ENCODE assay signal across 1 cellular context in the genomic region with DNA sequence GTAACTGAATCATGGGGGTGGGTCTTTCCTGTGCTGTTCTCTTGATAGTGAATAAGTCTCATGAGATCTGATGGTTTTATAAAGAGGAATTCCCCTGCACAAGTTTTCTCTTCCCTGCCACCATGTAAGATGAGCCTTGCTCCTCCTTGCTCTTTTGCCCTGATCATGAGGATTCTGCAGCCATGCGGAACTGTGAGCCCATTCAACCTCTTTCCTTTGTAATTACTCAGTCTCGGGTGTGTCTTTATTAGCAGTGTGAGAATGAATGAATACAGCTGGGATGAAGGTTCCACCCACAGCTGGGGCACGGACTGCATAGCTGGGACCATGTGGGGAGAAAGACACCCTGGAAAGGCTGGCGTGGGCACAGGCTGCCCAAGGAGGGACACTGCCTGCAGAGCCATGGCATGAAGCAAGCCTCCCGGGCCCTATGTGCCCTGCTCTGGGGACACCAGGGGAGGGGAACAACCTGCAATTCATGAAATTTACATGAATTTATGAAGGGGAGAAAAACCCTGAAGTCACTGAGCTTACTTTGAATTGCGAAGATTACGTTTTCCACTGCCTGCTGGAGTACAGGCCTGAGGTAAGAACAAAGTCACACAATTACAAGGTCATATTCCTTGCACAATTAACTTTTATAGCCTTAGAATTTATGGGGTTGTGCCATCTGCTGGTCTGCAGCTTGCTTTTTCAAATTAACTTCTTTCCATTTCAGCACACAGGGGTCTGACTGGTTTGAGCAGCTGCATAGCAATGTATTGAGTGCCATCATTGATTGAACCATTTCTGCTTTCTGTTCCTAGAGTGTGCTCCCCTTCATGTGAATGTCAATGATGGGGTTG.
TF ChIP-seq lines count a peak whose summit lies in the region.

No MANE protein-coding gene starts in this region.

TF ChIP-seq in K562, 482 proteins besides CTCF, POLR2A, EP300 and RAD21:
- TF ChIP-seq NCOR1 (IDR thresholded peaks at IDR 0.05) (no peak), CCAR2 (IDR thresholded peaks at IDR 0.05; ENCODE audit: low read depth, low read length) (no peak), ZNF282 (CRISPR knock-in tag; IDR thresholded peaks at IDR 0.05) (no peak), TAF7 (tag; IDR thresholded peaks at IDR 0.05) (no peak), E2F3 (CRISPR knock-in tag; IDR thresholded peaks at IDR 0.05) (no peak), RBM15 (IDR thresholded peaks at IDR 0.05; ENCODE audit: insufficient read depth, low read length) (no peak), RCOR1 (IDR thresholded peaks at IDR 0.05; ENCODE audit: borderline replicate concordance in 1 of 2, low read depth in 2 of 2, low read length in 2 of 2) (no peak), ZNF263 (CRISPR knock-in tag; IDR thresholded peaks at IDR 0.05; ENCODE audit: borderline replicate concordance) (no peak)
- TF ChIP-seq, protein P1, sequence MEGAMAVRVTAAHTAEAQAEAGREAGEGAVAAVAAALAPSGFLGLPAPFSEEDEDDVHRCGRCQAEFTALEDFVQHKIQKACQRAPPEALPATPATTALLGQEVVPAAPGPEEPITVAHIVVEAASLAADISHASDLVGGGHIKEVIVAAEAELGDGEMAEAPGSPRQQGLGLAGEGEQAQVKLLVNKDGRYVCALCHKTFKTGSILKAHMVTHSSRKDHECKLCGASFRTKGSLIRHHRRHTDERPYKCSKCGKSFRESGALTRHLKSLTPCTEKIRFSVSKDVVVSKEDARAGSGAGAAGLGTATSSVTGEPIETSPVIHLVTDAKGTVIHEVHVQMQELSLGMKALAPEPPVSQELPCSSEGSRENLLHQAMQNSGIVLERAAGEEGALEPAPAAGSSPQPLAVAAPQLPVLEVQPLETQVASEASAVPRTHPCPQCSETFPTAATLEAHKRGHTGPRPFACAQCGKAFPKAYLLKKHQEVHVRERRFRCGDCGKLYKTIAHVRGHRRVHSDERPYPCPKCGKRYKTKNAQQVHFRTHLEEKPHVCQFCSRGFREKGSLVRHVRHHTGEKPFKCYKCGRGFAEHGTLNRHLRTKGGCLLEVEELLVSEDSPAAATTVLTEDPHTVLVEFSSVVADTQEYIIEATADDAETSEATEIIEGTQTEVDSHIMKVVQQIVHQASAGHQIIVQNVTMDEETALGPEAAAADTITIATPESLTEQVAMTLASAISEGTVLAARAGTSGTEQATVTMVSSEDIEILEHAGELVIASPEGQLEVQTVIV (CRISPR knock-in tag; IDR thresholded peaks at IDR 0.05; ENCODE audit: borderline replicate concordance): no peak
- TF ChIP-seq, protein P2, sequence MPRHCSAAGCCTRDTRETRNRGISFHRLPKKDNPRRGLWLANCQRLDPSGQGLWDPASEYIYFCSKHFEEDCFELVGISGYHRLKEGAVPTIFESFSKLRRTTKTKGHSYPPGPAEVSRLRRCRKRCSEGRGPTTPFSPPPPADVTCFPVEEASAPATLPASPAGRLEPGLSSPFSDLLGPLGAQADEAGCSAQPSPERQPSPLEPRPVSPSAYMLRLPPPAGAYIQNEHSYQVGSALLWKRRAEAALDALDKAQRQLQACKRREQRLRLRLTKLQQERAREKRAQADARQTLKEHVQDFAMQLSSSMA (CRISPR knock-in tag; IDR thresholded peaks at IDR 0.05): no peak
